Comparison of ENCODE assay signal across 17 cellular contexts in genomic region chr2:202885190-202885589, GRCh38. TPM values are rescaled to one million over a fixed set of nuclear protein-coding genes. Genes with fewer than 3 reads are reported as not detected.
DNase-seq lines count a peak whose midpoint lies in the region; ATAC-seq lines count a peak whose summit lies in the region.
"Had no signal": no experiment of that assay in that cellular context is flagged by ENCODE, and none has a peak within 500 bp of the region (broad histone marks: within the 10 kb centered on the region; RNA-seq: fewer than 3 reads in every experiment).

No MANE protein-coding gene starts in this region.

- no peak overlapping the region for H4K8ac ChIP-seq in mesenchymal stem cell (ENCODE audit: low read length)

- H3K9ac ChIP-seq in mesenchymal stem cell (ENCODE audit: low read length) (no peak overlapping the region), skeletal muscle tissue (ENCODE audit: low read depth in 1 of 3, low read length in 3 of 3) (peak overlapping the region; percentile 13 to 63 (median 23))
- H3K9ac ChIP-seq: GM23248 had no signal

- peaks cover 9% of the 10 kb centered on the region for H3K79me1 ChIP-seq in mesenchymal stem cell (replicated peaks; ENCODE audit: low read length, poor library complexity, severe bottlenecking)

- DNase-seq in left ventricle myocardium superior (no peak), Right ventricle myocardium superior (no peak), right cardiac atrium (no peak), mesenchymal stem cell (no peak), CD1c-positive myeloid dendritic cell (ENCODE audit: extremely low spot score) (no peak)
- no peak for DNase-seq in activated T-cell treated with anti-CD3 and anti-CD28 coated beads, Interleukin-2, amount 50 U/mL, for 48 hours
- DNase-seq: C1 segment of cervical spinal cord; Caco-2; CD4-positive, CD25-positive, alpha-beta regulatory T cell; CD8-positive, alpha-beta T cell; DMS153; DND-41; GM23248; H7; HCEC 1CT had no signal

- intact Hi-C loops in left ventricle myocardium superior (cut with micrococcal nuclease) (no loop called here), Right ventricle myocardium superior (cut with DNase I) (no loop called here), right cardiac atrium (cut with DNase I) (no loop called here)

- no peak overlapping the region for H3K14ac ChIP-seq in mesenchymal stem cell (ENCODE audit: low read length in 2 of 2)

- no peak overlapping the region for H3K18ac ChIP-seq in mesenchymal stem cell (ENCODE audit: low read depth in 1 of 2, low read length in 2 of 2)

- H3K4me3 ChIP-seq in right cardiac atrium (ENCODE audit: low read length) (no peak overlapping the region), mesenchymal stem cell (ENCODE audit: insufficient read depth in 1 of 2, low read depth in 1 of 2, low read length in 2 of 2) (no peak overlapping the region), skeletal muscle tissue (ENCODE audit: low read length in 3 of 3) (peak overlapping the region in 1 of 3 donors; percentile 2)
- H3K4me3 ChIP-seq: GM23248 had no signal

- H3K27me3 ChIP-seq in right cardiac atrium (ENCODE audit: control insufficient read depth, insufficient read depth) = no peaks in the 10 kb centered on the region
- no peaks in the 10 kb centered on the region for H3K27me3 ChIP-seq in mesenchymal stem cell (ENCODE audit: control insufficient read depth in 1 of 2, insufficient read depth in 1 of 2, low read length in 2 of 2)
- H3K27me3 ChIP-seq in skeletal muscle tissue (ENCODE audit: control insufficient read depth in 3 of 3, insufficient read depth in 3 of 3, low read length in 3 of 3) = no peaks in the 10 kb centered on the region

- H3K4me2 ChIP-seq in mesenchymal stem cell (ENCODE audit: low read length, poor library complexity, severe bottlenecking) = no peak overlapping the region

- no peaks in the 10 kb centered on the region for H3K9me3 ChIP-seq in right cardiac atrium (ENCODE audit: control insufficient read depth, low read length)
- no peaks in the 10 kb centered on the region for H3K9me3 ChIP-seq in mesenchymal stem cell (ENCODE audit: control insufficient read depth, low read length)
- H3K9me3 ChIP-seq in skeletal muscle tissue (ENCODE audit: control insufficient read depth in 3 of 3, low read length in 3 of 3) = no peaks in the 10 kb centered on the region
- H3K9me3 ChIP-seq: Caco-2 had no signal

- H3K23ac ChIP-seq in mesenchymal stem cell (ENCODE audit: low read length in 2 of 2) = no peak overlapping the region

- no peak overlapping the region for H2BK120ac ChIP-seq in mesenchymal stem cell (ENCODE audit: low read depth, low read length)

- peak overlapping the region; percentile 67 for H2BK15ac ChIP-seq in mesenchymal stem cell (ENCODE audit: low read depth, poor library complexity, severe bottlenecking)

- 69% methylated on average over 7 of the region's 7 CpGs for WGBS in right cardiac atrium
- WGBS in mesenchymal stem cell = 98% methylated on average over 7 of the region's 7 CpGs

- no peak overlapping the region for H2AFZ ChIP-seq in mesenchymal stem cell (ENCODE audit: low read depth, low read length)
- H2AFZ ChIP-seq: GM23248 had no signal

- H3K36me3 ChIP-seq in mesenchymal stem cell (ENCODE audit: control insufficient read depth in 1 of 2, insufficient read depth in 2 of 2, low read depth in 1 of 2, low read length in 2 of 2) (peaks cover 22 to 72% of the 10 kb centered on the region in 2 experiments), skeletal muscle tissue (ENCODE audit: control insufficient read depth in 3 of 3, insufficient read depth in 3 of 3, low read length in 3 of 3) (peaks cover 9 to 32% (median 31%) of the 10 kb centered on the region in 3 donors)

- ATAC-seq in left ventricle myocardium superior (peak; percentile 63), Right ventricle myocardium superior (ENCODE audit: poor library complexity) (no peak), right cardiac atrium (peak; percentile 73), HG03196 (IDR thresholded peaks at IDR 0.05; ENCODE audit: unreplicated experiment) (no peak)
- ATAC-seq: CD8-positive, alpha-beta T cell had no signal

- no peak overlapping the region for H3K4ac ChIP-seq in mesenchymal stem cell (ENCODE audit: low read depth in 1 of 2, low read length in 2 of 2)

- H2BK5ac ChIP-seq in mesenchymal stem cell (ENCODE audit: low read depth, low read length, poor library complexity, severe bottlenecking) = no peak overlapping the region

- H2AK5ac ChIP-seq in mesenchymal stem cell (ENCODE audit: low read length, severe bottlenecking) = no peak overlapping the region

- H3K4me1 ChIP-seq in right cardiac atrium (ENCODE audit: control insufficient read depth, insufficient read depth, low read length) = peaks cover 3% of the 10 kb centered on the region
- no peaks in the 10 kb centered on the region for H3K4me1 ChIP-seq in mesenchymal stem cell (ENCODE audit: control insufficient read depth, insufficient read depth, low read depth, low read length)
- H3K4me1 ChIP-seq in skeletal muscle tissue (ENCODE audit: control insufficient read depth in 3 of 3, insufficient read depth in 3 of 3, low read length in 3 of 3) = peaks cover 4 to 6% (median 6%) of the 10 kb centered on the region in 3 donors
- H3K4me1 ChIP-seq: Caco-2 had no signal

- no peak overlapping the region for H4K91ac ChIP-seq in mesenchymal stem cell (ENCODE audit: low read length)

- H3K27ac ChIP-seq in right cardiac atrium (ENCODE audit: low read length) (peak overlapping the region; percentile 43), mesenchymal stem cell (ENCODE audit: low read length, poor library complexity, severe bottlenecking) (no peak overlapping the region), skeletal muscle tissue (ENCODE audit: low read depth, low read length) (peak overlapping the region; percentile 76)
- H3K27ac ChIP-seq: GM23248 had no signal

- no peak overlapping the region for H2BK12ac ChIP-seq in mesenchymal stem cell (ENCODE audit: low read length in 2 of 2)

RNA-seq across cellular contexts. Expression of gene ICA1L, which starts 13.6 kb away (rescaled TPM):
- total RNA-seq in left ventricle myocardium superior (6.9 TPM), Right ventricle myocardium superior (5.1 TPM), right cardiac atrium (10 to 100 TPM in 3 of 4 donors, 1 to 10 TPM in 1; 7.3 to 17.7 (median 12.8) TPM), skeletal muscle tissue (9.9 TPM)
- 5.1 TPM for polyA plus RNA-seq in right cardiac atrium
- polyA plus RNA-seq in mesenchymal stem cell (2013, experiment 1 of 2) = 1.5 TPM
- polyA plus RNA-seq in mesenchymal stem cell (2013, experiment 2 of 2) = 1.7 TPM

RNA-seq across cellular contexts. Expression of gene WDR12, which starts 26.3 kb away (rescaled TPM):
- 64.4 TPM for total RNA-seq in left ventricle myocardium superior
- total RNA-seq in Right ventricle myocardium superior = 51.1 TPM
- 10 to 100 TPM; 39.7 to 57.5 (median 54.1) TPM for total RNA-seq in right cardiac atrium
- 29.4 TPM for polyA plus RNA-seq in right cardiac atrium
- 24.2 TPM for polyA plus RNA-seq in mesenchymal stem cell (2013, experiment 1 of 2)
- polyA plus RNA-seq in mesenchymal stem cell (2013, experiment 2 of 2) = 26.0 TPM
- total RNA-seq in skeletal muscle tissue = 32.9 TPM

RNA-seq across cellular contexts. Expression of gene CARF, which starts 26.9 kb away (rescaled TPM):
- 5.3 TPM for total RNA-seq in left ventricle myocardium superior
- 5.9 TPM for total RNA-seq in Right ventricle myocardium superior
- total RNA-seq in right cardiac atrium = 10 to 100 TPM in 1 of 4 donors, 1 to 10 TPM in 3; 7.4 to 10.2 (median 9.3) TPM
- polyA plus RNA-seq in right cardiac atrium = 2.8 TPM
- 3.6 TPM for polyA plus RNA-seq in mesenchymal stem cell (2013, experiment 1 of 2)
- polyA plus RNA-seq in mesenchymal stem cell (2013, experiment 2 of 2) = 3.0 TPM
- total RNA-seq in skeletal muscle tissue = 14.6 TPM

Comparison
In these comparisons a context has a peak if more than half of its experiments do, and no peak if none do; other contexts are left out.
1. ATAC-seq: peak in left ventricle myocardium superior (single experiment) and right cardiac atrium (2 of 2); none in Right ventricle myocardium superior (single experiment) and HG03196 (single experiment).